ENCODE assay signal across 10 cellular contexts in the genomic region with DNA sequence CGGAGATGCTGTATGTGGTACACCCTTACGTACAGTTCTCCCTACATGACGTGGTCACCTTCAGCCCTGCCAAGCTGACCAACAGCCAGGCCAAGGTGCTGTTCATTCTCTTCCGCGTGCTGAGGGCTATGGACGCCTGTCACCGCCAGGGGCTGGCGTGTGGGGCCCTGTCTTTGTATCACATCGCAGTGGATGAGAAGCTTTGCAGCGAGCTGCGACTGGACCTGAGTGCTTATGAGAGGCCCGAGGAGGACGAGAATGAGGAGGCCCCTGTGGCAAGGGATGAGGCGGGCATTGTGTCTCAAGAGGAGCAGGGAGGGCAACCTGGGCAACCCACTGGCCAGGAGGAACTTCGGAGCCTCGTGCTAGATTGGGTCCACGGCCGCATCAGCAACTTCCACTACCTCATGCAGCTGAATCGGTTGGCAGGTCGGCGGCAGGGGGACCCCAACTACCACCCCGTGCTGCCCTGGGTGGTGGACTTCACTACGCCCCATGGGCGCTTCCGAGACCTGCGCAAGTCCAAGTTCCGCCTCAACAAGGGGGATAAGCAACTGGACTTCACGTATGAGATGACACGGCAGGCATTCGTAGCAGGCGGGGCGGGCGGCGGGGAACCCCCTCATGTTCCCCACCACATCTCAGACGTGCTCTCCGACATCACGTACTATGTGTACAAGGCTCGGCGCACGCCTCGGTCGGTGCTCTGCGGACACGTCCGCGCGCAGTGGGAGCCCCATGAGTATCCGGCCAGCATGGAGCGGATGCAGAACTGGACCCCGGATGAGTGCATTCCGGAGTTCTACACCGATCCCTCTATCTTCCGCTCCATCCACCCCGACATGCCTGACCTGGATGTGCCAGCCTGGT. TPM values are rescaled to one million over a fixed set of nuclear protein-coding genes. Genes with fewer than 3 reads are reported as not detected.
DNase-seq lines count a peak whose midpoint lies in the region; ATAC-seq, FAIRE-seq and TF ChIP-seq lines count a peak whose summit lies in the region.
"Had no signal": no experiment of that assay in that cellular context is flagged by ENCODE, and none has a peak within 500 bp of the region (broad histone marks: within the 10 kb centered on the region; RNA-seq: fewer than 3 reads in every experiment).

No MANE protein-coding gene starts in this region.

- H3K4me1 ChIP-seq in Caco-2 (peaks cover 7% of the 10 kb centered on the region), OCI-LY7 (ENCODE audit: insufficient read depth, low read length, poor library complexity, severe bottlenecking) (peaks cover 35% of the 10 kb centered on the region), pancreas (peaks cover 0 to 20% (median 0%) of the 10 kb centered on the region in 3 donors), SJCRH30 (peaks cover 19% of the 10 kb centered on the region)

- POLR2A ChIA-PET in Caco-2 (lab: Charles Lee) (no interaction called here), OCI-LY7 (lab: Charles Lee) (interaction anchor here (1.2 kb wide), 1 partner anchor 9 kb away, joined by 3 read pairs; no protein-coding TSS in a partner anchor)

- no peaks in the 10 kb centered on the region for H3K27me3 ChIP-seq in Caco-2 (replicated peaks; ENCODE audit: control insufficient read depth, insufficient read depth, low read length)
- H3K27me3 ChIP-seq in pancreas, result no peaks in the 10 kb centered on the region
- H3K27me3 ChIP-seq in SJCRH30, result no peaks in the 10 kb centered on the region

- TSS peak; percentile 32 for BruUV-seq in Caco-2 (replicated peaks; lab: Mats Ljungman, UMichigan)
- BruUV-seq in OCI-LY7 (replicated peaks; lab: Mats Ljungman, UMichigan), result TSS peak; percentile 74

- peaks cover 2% of the 10 kb centered on the region; the same call in 1 of the 2 replicates for H3K36me3 ChIP-seq in Caco-2 (ENCODE audit: control insufficient read depth, insufficient read depth, low read length)
- H3K36me3 ChIP-seq in OCI-LY7 (ENCODE audit: insufficient read depth, low read length), result peaks cover 9% of the 10 kb centered on the region; the same call in 1 of the 2 replicates
- H3K36me3 ChIP-seq in pancreas, result peaks cover 0 to 3% (median 0%) of the 10 kb centered on the region in 3 donors
- no peaks in the 10 kb centered on the region for H3K36me3 ChIP-seq in SJCRH30

- H2AFZ ChIP-seq in OCI-LY7 (ENCODE audit: low read length), result no peak overlapping the region

- H3K9me3 Mint-ChIP-seq in Caco-2 (ENCODE audit: unreplicated experiment), result no peaks in the 10 kb centered on the region
- no peaks in the 10 kb centered on the region for H3K9me3 Mint-ChIP-seq in endothelial cell (ENCODE audit: unreplicated experiment)

- FAIRE-seq in pancreas (lab: Jason Lieb, UNC), result no peak
- FAIRE-seq: endothelial cell of umbilical vein had no signal

- peaks cover 9% of the 10 kb centered on the region for H3K79me2 ChIP-seq in OCI-LY7 (ENCODE audit: insufficient read depth, low read depth, low read length)

- H3K9me2 ChIP-seq in OCI-LY7 (ENCODE audit: insufficient read depth, low read length), result no peaks in the 10 kb centered on the region

- peaks cover 12% of the 10 kb centered on the region for H3K36me3 Mint-ChIP-seq in Caco-2 (ENCODE audit: insufficient read depth, unreplicated experiment)
- H3K36me3 Mint-ChIP-seq in endothelial cell (ENCODE audit: low read depth, unreplicated experiment), result peaks cover 8% of the 10 kb centered on the region

- H3K27ac ChIP-seq in OCI-LY7 (ENCODE audit: low read depth, low read length, poor library complexity, severe bottlenecking) (no peak overlapping the region), pancreas (no peak overlapping the region), SJCRH30 (no peak overlapping the region)

- H3K27me3 Mint-ChIP-seq in Caco-2 (ENCODE audit: insufficient read depth, unreplicated experiment) (no peaks in the 10 kb centered on the region), endothelial cell (ENCODE audit: unreplicated experiment) (peaks cover 10% of the 10 kb centered on the region)

- H3K9me3 ChIP-seq in Caco-2 (no peaks in the 10 kb centered on the region), OCI-LY7 (ENCODE audit: low read length) (no peaks in the 10 kb centered on the region), pancreas (no peaks in the 10 kb centered on the region), SJCRH30 (replicated peaks) (no peaks in the 10 kb centered on the region)

- ATAC-seq in pancreas (no peak), GM19035 (IDR thresholded peaks at IDR 0.05; ENCODE audit: unreplicated experiment) (no peak), HG03108 (IDR thresholded peaks at IDR 0.05; ENCODE audit: unreplicated experiment) (no peak)

- peak overlapping the region; percentile 71 for H3K4me3 Mint-ChIP-seq in Caco-2 (ENCODE audit: unreplicated experiment)
- peak overlapping the region; percentile 44 for H3K4me3 Mint-ChIP-seq in endothelial cell (ENCODE audit: unreplicated experiment)

- TF ChIP-seq CTCF in Caco-2 (IDR thresholded peaks at IDR 0.05; ENCODE audit: insufficient read depth in 1 of 2, low read depth in 1 of 2, low read length in 1 of 2, severe bottlenecking in 1 of 2, unreplicated experiment in 1 of 2) (no peak), OCI-LY7 (conservative IDR thresholded peaks at IDR 0.05; ENCODE audit: low read length) (no peak), endothelial cell (IDR thresholded peaks at IDR 0.05; ENCODE audit: unreplicated experiment) (no peak), pancreas (IDR thresholded peaks at IDR 0.05) (no peak)

- intact Hi-C loops in Caco-2 (cut with micrococcal nuclease; ENCODE audit: unreplicated experiment) (no loop called here), OCI-LY7 (cut with micrococcal nuclease; ENCODE audit: unreplicated experiment) (no loop called here), pancreas (cut with DNase I) (loop anchor here in 2 of 3 donors (10.0 kb wide), 3 partner anchors 49 to 149 kb away; no protein-coding TSS in a partner anchor)

- WGBS in pancreas, 2 donors, result 90 to 92% methylated on average over 53 to 54 of the region's 54 CpGs

- H4K20me1 ChIP-seq in OCI-LY7 (ENCODE audit: insufficient read depth, low read length), result no peaks in the 10 kb centered on the region

- CTCF ChIA-PET in Caco-2 (lab: Charles Lee) (interaction anchor here (1.1 to 1.9 kb wide), 2 partner anchors 9 to 58 kb away, joined by 4 to 11 read pairs; no protein-coding TSS in a partner anchor), OCI-LY7 (lab: Charles Lee; ENCODE audit: unreplicated experiment) (no interaction called here)

- no peak for DNase-seq in Caco-2
- no peak for DNase-seq in OCI-LY7 (ENCODE audit: low spot score)
- no peak for DNase-seq in endothelial cell (ENCODE audit: low spot score)
- DNase-seq in pancreas, result peak in 3 of 6 donors; percentile 19 to 65 (median 20)
- no peak for DNase-seq in SJCRH30
- DNase-seq in stimulated activated CD8-positive, alpha-beta memory T cell treated with anti-CD3 and anti-CD28 coated beads, Interleukin-4, amount 100 ng/mL, for 48 hours, result no peak
- DNase-seq: activated CD4-positive, alpha-beta T cell treated with anti-CD3 and anti-CD28 coated beads for 48 hours had no signal

- H3K4me2 ChIP-seq in OCI-LY7 (ENCODE audit: low read length), result peak overlapping the region; percentile 96

- H3K27ac Mint-ChIP-seq in Caco-2 (ENCODE audit: unreplicated experiment), result no peak overlapping the region
- peak overlapping the region; percentile 72 for H3K27ac Mint-ChIP-seq in endothelial cell (ENCODE audit: unreplicated experiment)

- no peak overlapping the region; the same call in 1 of the 2 replicates for H3K4me3 ChIP-seq in Caco-2 (ENCODE audit: low read depth, low read length)
- H3K4me3 ChIP-seq in OCI-LY7 (ENCODE audit: low read depth, low read length, poor library complexity, severe bottlenecking), result peak overlapping the region; percentile 92
- peak overlapping the region in 3 of 4 donors; percentile 87 to 95 (median 91) for H3K4me3 ChIP-seq in pancreas
- H3K4me3 ChIP-seq in SJCRH30, result no peak overlapping the region

- no peaks in the 10 kb centered on the region for H3K4me1 Mint-ChIP-seq in Caco-2 (ENCODE audit: low read depth, unreplicated experiment)
- H3K4me1 Mint-ChIP-seq in endothelial cell (ENCODE audit: unreplicated experiment), result peaks cover 7% of the 10 kb centered on the region

RNA-seq across cellular contexts. Expression of gene WDR81, which starts 1.4 kb away (rescaled TPM):
- total RNA-seq in Caco-2 (2022), result 24.8 and 26.6 TPM in 2 replicates
- 12.2 and 19.1 TPM in 2 replicates for total RNA-seq in OCI-LY7 (2014; rRNA removed; shearing (Covaris generic))
- 23.5 and 24.4 TPM in 2 replicates for total RNA-seq in OCI-LY7 (2022)
- 20.0 TPM for total RNA-seq in endothelial cell (ENCODE audit: unreplicated experiment)
- 10 to 100 TPM in 2 of 6 donors, 1 to 10 TPM in 4; 5.7 to 17.0 (median 8.3) TPM for total RNA-seq in pancreas
- polyA plus RNA-seq in pancreas, result 10 to 100 TPM; 14.2 to 24.4 TPM
- total RNA-seq in SJCRH30 (2014; rRNA removed; shearing (Covaris generic)), result 8.7 and 10.9 TPM in 2 replicates

RNA-seq across cellular contexts. Expression of gene TLCD2, which starts 15.7 kb away (rescaled TPM):
- 10.1 and 12.0 TPM in 2 replicates for total RNA-seq in Caco-2 (2022)
- not detected in 2 replicates for total RNA-seq in OCI-LY7 (2014; rRNA removed; shearing (Covaris generic))
- total RNA-seq in OCI-LY7 (2022), result not detected in 2 replicates
- total RNA-seq in endothelial cell (ENCODE audit: unreplicated experiment), result 4.4 TPM
- 1 to 10 TPM in 5 of 6 donors, under 1 TPM in 1; 0.56 to 2.8 (median 1.4) TPM for total RNA-seq in pancreas
- polyA plus RNA-seq in pancreas, result 1 to 10 TPM in 1 of 2 donors, under 1 TPM in 1; 0.75 to 1.4 TPM
- 1.2 and 1.3 TPM in 2 replicates for total RNA-seq in SJCRH30 (2014; rRNA removed; shearing (Covaris generic))

RNA-seq across cellular contexts. Expression of gene SERPINF2, which starts 16.8 kb away (rescaled TPM):
- total RNA-seq in Caco-2 (2022), result 59.9 and 63.8 TPM in 2 replicates
- 0.38 and 0.93 TPM in 2 replicates for total RNA-seq in OCI-LY7 (2014; rRNA removed; shearing (Covaris generic))
- 0.76 and 1.0 TPM in 2 replicates for total RNA-seq in OCI-LY7 (2022)
- total RNA-seq in endothelial cell (ENCODE audit: unreplicated experiment), result 0.56 TPM
- 1 to 10 TPM; 1.4 to 5.8 (median 3.4) TPM for total RNA-seq in pancreas
- 1 to 10 TPM; 5.6 to 8.8 TPM for polyA plus RNA-seq in pancreas
- total RNA-seq in SJCRH30 (2014; rRNA removed; shearing (Covaris generic)), result not detected in 2 replicates
- total RNA-seq: endothelial cell of umbilical vein had no signal

RNA-seq across cellular contexts. Expression of gene SERPINF1, which starts 36.0 kb away (rescaled TPM):
- total RNA-seq in Caco-2 (2022), result 36.3 and 38.4 TPM in 2 replicates
- total RNA-seq in OCI-LY7 (2014; rRNA removed; shearing (Covaris generic)), result not detected in 2 replicates
- total RNA-seq in OCI-LY7 (2022), result not detected in 2 replicates
- total RNA-seq in endothelial cell (ENCODE audit: unreplicated experiment), result 0.77 TPM
- 100 to 1,000 TPM in 2 of 6 donors, 10 to 100 TPM in 4; 40.6 to 178 (median 82.0) TPM for total RNA-seq in pancreas
- 10 to 100 TPM; 73.1 to 95.9 TPM for polyA plus RNA-seq in pancreas
- 182 TPM in 2 replicates for total RNA-seq in SJCRH30 (2014; rRNA removed; shearing (Covaris generic))
- total RNA-seq: endothelial cell of umbilical vein had no signal
- polyA plus RNA-seq: endothelial cell of umbilical vein had no signal

RNA-seq across cellular contexts. Expression of gene PRPF8, which starts 41.2 kb away (rescaled TPM):
- 398 and 430 TPM in 2 replicates for total RNA-seq in Caco-2 (2022)
- total RNA-seq in OCI-LY7 (2014; rRNA removed; shearing (Covaris generic)), result 108 and 162 TPM in 2 replicates
- total RNA-seq in OCI-LY7 (2022), result 404 and 427 TPM in 2 replicates
- 295 TPM for total RNA-seq in endothelial cell (ENCODE audit: unreplicated experiment)
- total RNA-seq in pancreas, result 100 to 1,000 TPM in 3 of 6 donors, 10 to 100 TPM in 3; 88.8 to 129 (median 100.0) TPM
- 10 to 100 TPM; 78.9 to 93.1 TPM for polyA plus RNA-seq in pancreas
- total RNA-seq in SJCRH30 (2014; rRNA removed; shearing (Covaris generic)), result 144 and 145 TPM in 2 replicates

Comparison
In these comparisons a context has a peak if more than half of its experiments do, and no peak if none do; other contexts are left out.
1. H3K4me3 ChIP-seq: peak in OCI-LY7 (single experiment) and pancreas (3 of 4); none in Caco-2 (single experiment) and SJCRH30 (single experiment).
2. intact Hi-C loops: an anchor here in pancreas (10.0 kb wide); none called in Caco-2 and OCI-LY7.